Comparison of ENCODE assay signal across 33 cellular contexts in genomic region chr20:56978475-56978874, GRCh38.
"Had no signal": no experiment of that assay in that cellular context is flagged by ENCODE, and none has a peak within 500 bp of the region (broad histone marks: within the 10 kb centered on the region; RNA-seq: fewer than 3 reads in every experiment).

No MANE protein-coding gene starts in this region.

- H3K9me3 ChIP-seq: ascending aorta, breast epithelium had no signal

- DNase-seq: activated B cell treated with CpG ODN at 0.5 μM for 24 hours; activated CD4-positive, alpha-beta memory T cell treated with anti-CD3 and anti-CD28 coated beads, Interleukin-2, amount 10 ng/mL, durations not matched to agents 7 days and 5 days; activated CD4-positive, alpha-beta T cell treated with anti-CD3 and anti-CD28 coated beads for 1 hour; activated CD4-positive, alpha-beta T cell treated with anti-CD3 and anti-CD28 coated beads for 48 hours; activated effector memory CD4-positive, alpha-beta T cell treated with anti-CD3 and anti-CD28 coated beads, Interleukin-2, amount 50 U/mL, for 16 hours; activated naive CD4-positive, alpha-beta T cell treated with Interleukin-2 at 50 U/mL for 16 hours; activated naive CD8-positive, alpha-beta T cell treated with anti-CD3 and anti-CD28 coated beads, Interleukin-2, amount 10 ng/mL, durations not matched to agents 7 days and 5 days; activated T-cell treated with anti-CD3 and anti-CD28 coated beads, Interleukin-2, amount 50 U/mL, for 1 hour; activated T-cell treated with anti-CD3 and anti-CD28 coated beads, Interleukin-2, amount 50 U/mL, for 72 hours; amygdala; Karpas-422; NCI-H1105; NCI-H1417 treated with DMSO at 0.1 percent for 48 hours; NCI-H187 treated with DMSO at 0.1 percent for 48 hours; NCI-H2081; NCI-H2171 treated with DMSO at 0.1 percent for 48 hours; NCI-H2227 treated with DMSO at 0.1 percent for 48 hours; NCI-H446; NCI-H510A treated with DMSO at 0.1 percent for 48 hours; NCI-H748 treated with DMSO at 0.1 percent for 48 hours; NK-92 treated with Interleukin-12 subunit alpha and Interleukin-12 subunit beta, amount 100 ng/mL, for 24 hours; PC-9; Right ventricle myocardium superior; SW 1271; T-helper 1 cell; T-helper 2 cell; T-helper 9 cell had no signal

- H3K4me1 Mint-ChIP-seq: activated B cell treated with CpG ODN at 0.5 μM for 24 hours; activated CD4-positive, alpha-beta memory T cell treated with anti-CD3 and anti-CD28 coated beads, Interleukin-2, amount 10 ng/mL, durations not matched to agents 7 days and 5 days; activated naive CD4-positive, alpha-beta T cell treated with anti-CD3 and anti-CD28 coated beads, Interleukin-2, amount 50 U/mL, for 24 hours; activated naive CD8-positive, alpha-beta T cell treated with anti-CD3 and anti-CD28 coated beads, Interleukin-2, amount 10 ng/mL, durations not matched to agents 7 days and 5 days; activated T-helper 17 cell treated with anti-CD3 and anti-CD28 coated beads, Interleukin-2, amount 50 U/mL, for 72 hours had no signal

- H3K36me3 Mint-ChIP-seq: activated naive CD4-positive, alpha-beta T cell treated with anti-CD3 and anti-CD28 coated beads, Interleukin-2, amount 50 U/mL, for 24 hours; activated naive CD8-positive, alpha-beta T cell treated with anti-CD3 and anti-CD28 coated beads, Interleukin-2, amount 10 ng/mL, durations not matched to agents 7 days and 5 days had no signal

- H3K36me3 ChIP-seq: ascending aorta, breast epithelium had no signal

- FAIRE-seq: RCC 7860 had no signal

- H3K4me3 Mint-ChIP-seq: activated B cell treated with CpG ODN at 0.5 μM for 24 hours; activated CD4-positive, alpha-beta memory T cell treated with anti-CD3 and anti-CD28 coated beads, Interleukin-2, amount 10 ng/mL, durations not matched to agents 7 days and 5 days; activated naive CD4-positive, alpha-beta T cell treated with anti-CD3 and anti-CD28 coated beads, Interleukin-2, amount 50 U/mL, for 24 hours; activated naive CD8-positive, alpha-beta T cell treated with anti-CD3 and anti-CD28 coated beads, Interleukin-2, amount 10 ng/mL, durations not matched to agents 7 days and 5 days; activated T-cell treated with anti-CD3 and anti-CD28 coated beads, Interleukin-2, amount 50 U/mL, for 72 hours; activated T-helper 17 cell treated with anti-CD3 and anti-CD28 coated beads, Interleukin-2, amount 50 U/mL, for 72 hours had no signal

- H3K27me3 ChIP-seq: ascending aorta had no signal

- H3K27ac Mint-ChIP-seq: activated B cell treated with CpG ODN at 0.5 μM for 24 hours; activated CD4-positive, alpha-beta memory T cell treated with anti-CD3 and anti-CD28 coated beads, Interleukin-2, amount 10 ng/mL, durations not matched to agents 7 days and 5 days; activated naive CD4-positive, alpha-beta T cell treated with anti-CD3 and anti-CD28 coated beads, Interleukin-2, amount 50 U/mL, for 24 hours; activated naive CD8-positive, alpha-beta T cell treated with anti-CD3 and anti-CD28 coated beads, Interleukin-2, amount 10 ng/mL, durations not matched to agents 7 days and 5 days; activated T-cell treated with anti-CD3 and anti-CD28 coated beads, Interleukin-2, amount 50 U/mL, for 72 hours; activated T-helper 17 cell treated with anti-CD3 and anti-CD28 coated beads, Interleukin-2, amount 50 U/mL, for 72 hours had no signal

- H3K27ac ChIP-seq: ascending aorta, breast epithelium, PC-9, VCaP had no signal

- H3K4me1 ChIP-seq: ascending aorta, breast epithelium had no signal

- H3K9me3 Mint-ChIP-seq: activated B cell treated with CpG ODN at 0.5 μM for 24 hours; activated CD4-positive, alpha-beta memory T cell treated with anti-CD3 and anti-CD28 coated beads, Interleukin-2, amount 10 ng/mL, durations not matched to agents 7 days and 5 days; activated naive CD4-positive, alpha-beta T cell treated with anti-CD3 and anti-CD28 coated beads, Interleukin-2, amount 50 U/mL, for 24 hours; activated naive CD8-positive, alpha-beta T cell treated with anti-CD3 and anti-CD28 coated beads, Interleukin-2, amount 10 ng/mL, durations not matched to agents 7 days and 5 days; activated T-cell treated with anti-CD3 and anti-CD28 coated beads, Interleukin-2, amount 50 U/mL, for 72 hours; activated T-helper 17 cell treated with anti-CD3 and anti-CD28 coated beads, Interleukin-2, amount 50 U/mL, for 72 hours had no signal

- H3K4me3 ChIP-seq: ascending aorta, breast epithelium, PC-9 had no signal

- ATAC-seq: activated T-cell treated with anti-CD3 and anti-CD28 coated beads, Interleukin-2, amount 50 U/mL, for 72 hours; activated T-helper 17 cell treated with anti-CD3 and anti-CD28 coated beads, Interleukin-2, amount 50 U/mL, for 72 hours had no signal
